ENCODE assay signal across 1 cellular context in genomic region chr2:241541564-241542277, GRCh38.
TF ChIP-seq lines count a peak whose summit lies in the region.

No MANE protein-coding gene starts in this region.

TF ChIP-seq in GM12878, 131 proteins besides CTCF, POLR2A, EP300 and RAD21 (continued from another document):
- TF ChIP-seq ATF2 (IDR thresholded peaks at IDR 0.05; ENCODE audit: low read length) = no peak
- TF ChIP-seq ASH2L (IDR thresholded peaks at IDR 0.05; ENCODE audit: borderline replicate concordance, low read depth) = no peak
- TF ChIP-seq POLR2AphosphoS2 (IDR thresholded peaks at IDR 0.05; ENCODE audit: low read depth, low read length) = no peak
- TF ChIP-seq ZNF622 (IDR thresholded peaks at IDR 0.05) = no peak
- no peak for TF ChIP-seq EGR1 (IDR thresholded peaks at IDR 0.05; ENCODE audit: borderline replicate concordance in 1 of 2, low read depth in 2 of 2, low read length in 2 of 2)
- TF ChIP-seq POU2F2 (IDR thresholded peaks at IDR 0.05; ENCODE audit: borderline replicate concordance, low read depth, low read length) = no peak
